Comparison of ENCODE assay signal across 8 cellular contexts in the genomic region with DNA sequence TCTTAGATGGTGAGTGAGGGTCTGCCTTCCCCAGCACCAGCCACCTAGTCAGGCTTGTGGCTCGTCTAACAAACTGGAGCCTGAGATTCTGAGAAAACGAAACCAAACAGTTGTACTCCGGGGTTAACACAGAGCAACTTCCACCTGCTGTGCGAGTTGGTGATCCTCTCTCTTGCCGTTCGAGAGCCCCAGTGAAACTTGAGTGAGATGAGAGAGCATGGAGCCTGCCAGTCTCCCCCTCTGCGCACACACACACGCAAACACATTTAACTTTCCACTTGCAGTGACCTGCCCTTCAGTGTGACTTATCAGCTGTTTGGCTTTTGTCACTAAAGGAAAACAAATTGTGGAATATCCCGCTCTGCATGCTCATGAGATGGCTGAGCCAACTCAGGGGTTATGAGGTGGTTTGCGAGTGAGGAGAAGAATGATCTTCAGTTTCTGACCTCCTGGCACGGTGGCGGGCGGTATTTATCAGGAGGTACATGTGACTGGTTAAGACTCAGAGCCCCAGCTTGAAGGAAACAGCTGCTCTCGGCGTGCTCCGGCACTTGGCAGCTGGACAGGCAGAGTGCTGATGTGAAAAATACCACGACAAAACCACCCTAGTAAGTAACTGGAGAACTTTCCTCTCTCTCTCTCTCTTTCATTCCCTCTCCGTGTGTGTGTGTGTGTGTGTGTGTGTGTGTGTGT. TPM values are rescaled to one million over a fixed set of nuclear protein-coding genes. Genes with fewer than 3 reads are reported as not detected.
DNase-seq lines count a peak whose midpoint lies in the region; ATAC-seq and TF ChIP-seq lines count a peak whose summit lies in the region.

A gene with protein sequence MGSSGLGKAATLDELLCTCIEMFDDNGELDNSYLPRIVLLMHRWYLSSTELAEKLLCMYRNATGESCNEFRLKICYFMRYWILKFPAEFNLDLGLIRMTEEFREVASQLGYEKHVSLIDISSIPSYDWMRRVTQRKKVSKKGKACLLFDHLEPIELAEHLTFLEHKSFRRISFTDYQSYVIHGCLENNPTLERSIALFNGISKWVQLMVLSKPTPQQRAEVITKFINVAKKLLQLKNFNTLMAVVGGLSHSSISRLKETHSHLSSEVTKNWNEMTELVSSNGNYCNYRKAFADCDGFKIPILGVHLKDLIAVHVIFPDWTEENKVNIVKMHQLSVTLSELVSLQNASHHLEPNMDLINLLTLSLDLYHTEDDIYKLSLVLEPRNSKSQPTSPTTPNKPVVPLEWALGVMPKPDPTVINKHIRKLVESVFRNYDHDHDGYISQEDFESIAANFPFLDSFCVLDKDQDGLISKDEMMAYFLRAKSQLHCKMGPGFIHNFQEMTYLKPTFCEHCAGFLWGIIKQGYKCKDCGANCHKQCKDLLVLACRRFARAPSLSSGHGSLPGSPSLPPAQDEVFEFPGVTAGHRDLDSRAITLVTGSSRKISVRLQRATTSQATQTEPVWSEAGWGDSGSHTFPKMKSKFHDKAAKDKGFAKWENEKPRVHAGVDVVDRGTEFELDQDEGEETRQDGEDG (plus strand): TSS at position 550 of the 693 bp plus-strand sequence. CDS start 38,488 bp downstream, outside the sequence.

- peak within 1 kb of the TSS; percentile 80 for H3K4me3 Mint-ChIP-seq in activated CD8-positive, alpha-beta T cell treated with anti-CD3 and anti-CD28 coated beads for 36 hours

- TF ChIP-seq CTCF in AG09309 (IDR thresholded peaks at IDR 0.05; ENCODE audit: control insufficient read depth, insufficient read depth, low read depth, low read length, missing control alignments): no peak
- TF ChIP-seq CTCF in activated CD8-positive, alpha-beta T cell treated with anti-CD3 and anti-CD28 coated beads for 36 hours (IDR thresholded peaks at IDR 0.05): no peak
- no peak for TF ChIP-seq CTCF in lung (IDR thresholded peaks at IDR 0.05; ENCODE audit: control extremely low read depth, extremely low read depth)

- H3K4me1 Mint-ChIP-seq in activated CD8-positive, alpha-beta T cell treated with anti-CD3 and anti-CD28 coated beads for 36 hours (ENCODE audit: low read depth): peaks cover 29% of the 10 kb centered on the region

- 0% methylated on average over 18 of the region's 18 CpGs for WGBS in lung, 2 donors

- H3K27me3 ChIP-seq in lung (ENCODE audit: control insufficient read depth, insufficient read depth): no peaks in the 10 kb centered on the region

- H3K9me3 ChIP-seq in lung (ENCODE audit: control insufficient read depth in 2 of 2, insufficient read depth in 1 of 2, low read length in 1 of 2): no peaks in the 10 kb centered on the region

- intact Hi-C loops in activated CD8-positive, alpha-beta T cell treated with anti-CD3 and anti-CD28 coated beads for 36 hours (cut with micrococcal nuclease): no loop called here

- H3K27ac ChIP-seq in lung (ENCODE audit: low read depth in 1 of 2, low read length in 1 of 2): peak within 1 kb of the TSS; percentile 96

- no peaks in the 10 kb centered on the region for H3K36me3 Mint-ChIP-seq in activated CD8-positive, alpha-beta T cell treated with anti-CD3 and anti-CD28 coated beads for 36 hours (ENCODE audit: low read depth)

- ATAC-seq in GM18873 (IDR thresholded peaks at IDR 0.05; ENCODE audit: low FRiP score, unreplicated experiment) (peak; percentile 50), HG03135 (IDR thresholded peaks at IDR 0.05; ENCODE audit: unreplicated experiment) (peak; percentile 50), lung (ENCODE audit: insufficient read depth, low FRiP score) (peak; percentile 64)
- ATAC-seq in activated CD8-positive, alpha-beta T cell treated with anti-CD3 and anti-CD28 coated beads for 36 hours: peak; percentile 79

- H3K4me1 ChIP-seq in lung (ENCODE audit: control insufficient read depth in 2 of 2, insufficient read depth in 2 of 2, low read length in 2 of 2): peaks cover 4 to 14% of the 10 kb centered on the region in 2 donors

- no peaks in the 10 kb centered on the region for H3K27me3 Mint-ChIP-seq in activated CD8-positive, alpha-beta T cell treated with anti-CD3 and anti-CD28 coated beads for 36 hours

- no peaks in the 10 kb centered on the region for H3K9me3 Mint-ChIP-seq in activated CD8-positive, alpha-beta T cell treated with anti-CD3 and anti-CD28 coated beads for 36 hours

- POLR2A ChIA-PET in activated CD8-positive, alpha-beta T cell treated with anti-CD3 and anti-CD28 coated beads for 36 hours (lab: Charles Lee): interaction anchor here (1.1 to 1.9 kb wide), 4 partner anchors 14 to 123 kb away, joined by 3 to 15 read pairs (median 6); a partner anchor contains a TSS

- no peaks in the 10 kb centered on the region for H3K36me3 ChIP-seq in lung (ENCODE audit: control insufficient read depth in 2 of 2, insufficient read depth in 2 of 2, low read length in 2 of 2)

- H3K4me3 ChIP-seq in AG09309 (ENCODE audit: control insufficient read depth, low read depth, low read length) (peak within 1 kb of the TSS; percentile 68), lung (peak within 1 kb of the TSS; percentile 52)

- DNase-seq in AG09309 (ENCODE audit: low read depth) (peak; percentile 92), NCI-H524 (lab: John Stamatoyannopoulos, UW) (peak; percentile 85 to 93), lung (ENCODE audit: low spot score) (peak; percentile 77)
- DNase-seq in activated CD8-positive, alpha-beta T cell treated with anti-CD3 and anti-CD28 coated beads for 36 hours: peak; percentile 81
- peak; percentile 38 for DNase-seq in effector CD4-positive, alpha-beta T cell
- DNase-seq in stimulated activated CD4-positive, alpha-beta T cell treated with anti-CD3 and anti-CD28 coated beads, TNF-alpha, amount 100 ng/mL, for 24 hours (ENCODE audit: low read depth in 3 of 3): peak; percentile 24 to 43 (median 27)

- CTCF ChIA-PET in activated CD8-positive, alpha-beta T cell treated with anti-CD3 and anti-CD28 coated beads for 36 hours (lab: Charles Lee): interaction anchor here (0.6 to 1.8 kb wide), 22 partner anchors 9 to 160 kb away, joined by 3 to 17 read pairs (median 4); a partner anchor contains a TSS

- peak within 1 kb of the TSS; percentile 96 for H3K27ac Mint-ChIP-seq in activated CD8-positive, alpha-beta T cell treated with anti-CD3 and anti-CD28 coated beads for 36 hours

RNA-seq across cellular contexts. Expression of the gene that starts here (rescaled TPM):
- 1 to 10 TPM in 1 of 2 experiments, under 1 TPM in 1; 0.98 to 1.6 TPM for total RNA-seq in activated CD8-positive, alpha-beta T cell treated with anti-CD3 and anti-CD28 coated beads for 36 hours
- total RNA-seq in lung: 10 to 100 TPM; 14.7 to 36.6 TPM
- polyA plus RNA-seq in lung: 1 to 10 TPM; 3.6 to 6.3 TPM

Comparison
In these comparisons a context has a peak if more than half of its experiments do, and no peak if none do; other contexts are left out.
1. Peak in every context shown above with its lines: DNase-seq, ATAC-seq, H3K4me3 ChIP-seq and H3K27ac ChIP-seq.
2. RNA of the gene that starts here (total RNA-seq): 14.7 to 36.6 TPM in lung; 0.98 to 1.6 TPM in activated CD8-positive, alpha-beta T cell treated with anti-CD3 and anti-CD28 coated beads for 36 hours; every median in the first group is over 4 times any median in the second.
3. DNase-seq: peak in every context shown above with its lines; median percentile 92 in AG09309; 89 in NCI-H524; 81 in activated CD8-positive, alpha-beta T cell treated with anti-CD3 and anti-CD28 coated beads for 36 hours; 77 in lung; 38 in effector CD4-positive, alpha-beta T cell; 27 in stimulated activated CD4-positive, alpha-beta T cell treated with anti-CD3 and anti-CD28 coated beads, TNF-alpha, amount 100 ng/mL, for 24 hours.